ENCODE assay signal across 13 cellular contexts in the genomic region with DNA sequence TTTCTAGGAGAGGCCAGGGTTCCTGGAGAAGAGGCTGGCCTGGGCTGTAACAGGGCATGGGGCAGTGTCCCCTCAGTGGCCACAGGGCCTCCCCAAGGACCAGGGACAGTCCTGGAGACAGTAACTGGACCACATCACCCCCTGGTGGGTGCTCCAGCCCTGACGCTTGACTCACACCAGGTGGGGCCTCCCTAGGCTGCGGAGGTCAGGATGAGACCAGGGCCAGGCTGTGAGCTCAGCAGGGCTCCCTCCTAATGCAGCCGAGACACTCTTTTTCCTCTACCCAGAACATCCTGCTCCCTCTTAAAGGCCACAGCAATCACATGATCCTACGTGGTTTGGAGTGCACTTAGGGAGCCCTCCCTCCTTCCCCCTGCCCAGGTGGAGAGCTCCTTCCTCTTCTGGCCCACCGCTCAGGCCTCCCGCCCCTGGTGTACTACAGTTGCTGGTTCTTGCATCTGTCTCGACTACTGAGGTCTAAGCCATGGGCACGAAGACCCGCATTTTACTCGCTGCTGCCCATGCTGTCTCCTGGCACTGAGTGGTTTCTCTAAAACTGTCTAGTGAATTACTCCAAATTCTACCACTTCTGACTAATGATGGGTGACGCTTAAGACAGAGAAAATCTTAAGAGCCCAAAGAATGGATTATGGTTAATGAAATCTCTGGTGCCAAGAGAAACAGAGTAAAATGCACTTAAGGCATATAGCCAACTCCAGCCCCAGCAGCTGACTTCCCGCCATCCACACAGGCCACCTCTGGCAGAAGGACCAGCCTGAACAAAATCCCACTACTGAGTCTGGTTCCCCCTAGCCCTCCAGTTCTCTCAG.
DNase-seq lines count a peak whose midpoint lies in the region; ATAC-seq and TF ChIP-seq lines count a peak whose summit lies in the region.
"Had no signal": no experiment of that assay in that cellular context is flagged by ENCODE, and none has a peak within 500 bp of the region (broad histone marks: within the 10 kb centered on the region; RNA-seq: fewer than 3 reads in every experiment).

No MANE protein-coding gene starts in this region.

- H3K36me3 ChIP-seq in heart right ventricle (no peaks in the 10 kb centered on the region), MM.1S (replicated peaks; ENCODE audit: insufficient read depth, low read length) (no peaks in the 10 kb centered on the region), upper lobe of right lung (no peaks in the 10 kb centered on the region)

- H3K27ac ChIP-seq in heart right ventricle (no peak overlapping the region), MM.1S (ENCODE audit: low read length) (no peak overlapping the region), upper lobe of right lung (no peak overlapping the region)

- H3K9me3 ChIP-seq in heart right ventricle (no peaks in the 10 kb centered on the region), MM.1S (replicated peaks; ENCODE audit: insufficient read depth, low read length) (no peaks in the 10 kb centered on the region), upper lobe of right lung (no peaks in the 10 kb centered on the region)

- H3K27me3 Mint-ChIP-seq in endothelial cell (ENCODE audit: unreplicated experiment) (peaks cover 2% of the 10 kb centered on the region), mesothelial cell of epicardium (ENCODE audit: low read depth) (peaks cover 9% of the 10 kb centered on the region)

- H3K9ac ChIP-seq in MM.1S (ENCODE audit: low read length): no peak overlapping the region

- H3F3A ChIP-seq in MM.1S (ENCODE audit: insufficient read depth, low read length): peaks cover 10% of the 10 kb centered on the region

- H3K9me2 ChIP-seq in MM.1S (replicated peaks; ENCODE audit: insufficient read depth, low read length): no peaks in the 10 kb centered on the region

- 73 to 77% methylated on average over 12 of the region's 12 CpGs for WGBS in heart right ventricle, 2 donors

- ATAC-seq in left ventricle myocardium superior (no peak), heart right ventricle (no peak), upper lobe of right lung (no peak), GM21717 (IDR thresholded peaks at IDR 0.05; ENCODE audit: unreplicated experiment) (no peak), HG02763 (IDR thresholded peaks at IDR 0.05; ENCODE audit: unreplicated experiment) (no peak)

- H3K36me3 Mint-ChIP-seq in endothelial cell (ENCODE audit: low read depth, unreplicated experiment) (no peaks in the 10 kb centered on the region), mesothelial cell of epicardium (no peaks in the 10 kb centered on the region)
- H3K36me3 Mint-ChIP-seq: CD4-positive, CD25-positive, alpha-beta regulatory T cell had no signal

- DNase-seq in left ventricle myocardium superior (peak; percentile 13), heart right ventricle (no peak), MM.1S (no peak), endothelial cell (ENCODE audit: low spot score) (peak; percentile 49), upper lobe of right lung (peak; percentile 52), mesothelial cell of epicardium (ENCODE audit: low spot score in 2 of 2, unreplicated experiment in 2 of 2) (no peak)
- DNase-seq: activated CD4-positive, alpha-beta memory T cell treated with anti-CD3 and anti-CD28 coated beads, Interleukin-2, amount 10 ng/mL, durations not matched to agents 7 days and 5 days; CD4-positive, CD25-positive, alpha-beta regulatory T cell; MV-4-11; stimulated activated CD4-positive, alpha-beta T cell treated with anti-CD3 and anti-CD28 coated beads, Interleukin-4, amount 100 ng/mL, for 4 hours had no signal

- TF ChIP-seq CTCF in heart right ventricle (IDR thresholded peaks at IDR 0.05) (no peak), MM.1S (IDR thresholded peaks at IDR 0.05; ENCODE audit: low read length) (peak; percentile 16; the same call in 1 of the 2 replicates), endothelial cell (IDR thresholded peaks at IDR 0.05; ENCODE audit: unreplicated experiment) (no peak), upper lobe of right lung (IDR thresholded peaks at IDR 0.05) (no peak), mesothelial cell of epicardium (IDR thresholded peaks at IDR 0.05; ENCODE audit: unreplicated experiment) (no peak)

- H2AFZ ChIP-seq in MM.1S (ENCODE audit: low read length): no peak overlapping the region

- no peaks in the 10 kb centered on the region for H3K9me3 Mint-ChIP-seq in endothelial cell (ENCODE audit: unreplicated experiment)
- no peaks in the 10 kb centered on the region for H3K9me3 Mint-ChIP-seq in mesothelial cell of epicardium
- H3K9me3 Mint-ChIP-seq: activated CD4-positive, alpha-beta memory T cell treated with anti-CD3 and anti-CD28 coated beads, Interleukin-2, amount 10 ng/mL, durations not matched to agents 7 days and 5 days; stimulated activated naive CD8-positive, alpha-beta T cell treated with anti-CD3 and anti-CD28 coated beads, Interleukin-15, Interleukin-2, amounts not matched to agents 100 ng/mL and 50 ng/mL, for 24 hours had no signal

- H3K4me1 ChIP-seq in heart right ventricle: no peaks in the 10 kb centered on the region
- peaks cover 45% of the 10 kb centered on the region for H3K4me1 ChIP-seq in MM.1S (ENCODE audit: low read length)
- peaks cover 17% of the 10 kb centered on the region for H3K4me1 ChIP-seq in upper lobe of right lung

- no peaks in the 10 kb centered on the region for H4K20me1 ChIP-seq in MM.1S (ENCODE audit: insufficient read depth, low read length)

- intact Hi-C loops in left ventricle myocardium superior (cut with micrococcal nuclease) (no loop called here), heart right ventricle (cut with DNase I) (loop anchor here in 5 of 10 donors (5.0 to 10.0 kb wide), 7 partner anchors 308 to 621 kb away; no protein-coding TSS in a partner anchor), upper lobe of right lung (cut with DNase I) (no loop called here)

- no peak overlapping the region for H3K4me3 Mint-ChIP-seq in endothelial cell (ENCODE audit: unreplicated experiment)
- no peak overlapping the region for H3K4me3 Mint-ChIP-seq in mesothelial cell of epicardium
- H3K4me3 Mint-ChIP-seq: activated CD4-positive, alpha-beta memory T cell treated with anti-CD3 and anti-CD28 coated beads, Interleukin-2, amount 10 ng/mL, durations not matched to agents 7 days and 5 days; CD4-positive, CD25-positive, alpha-beta regulatory T cell; stimulated activated naive CD8-positive, alpha-beta T cell treated with anti-CD3 and anti-CD28 coated beads, Interleukin-15, Interleukin-2, amounts not matched to agents 100 ng/mL and 50 ng/mL, for 24 hours had no signal

- H3K27me3 ChIP-seq in heart right ventricle (peaks cover 0 to 16% (median 5%) of the 10 kb centered on the region in 7 donors), MM.1S (replicated peaks; ENCODE audit: insufficient read depth, low read length) (no peaks in the 10 kb centered on the region), upper lobe of right lung (peaks cover 8% of the 10 kb centered on the region)

- H3K4me2 ChIP-seq in MM.1S (ENCODE audit: low read depth, low read length): no peak overlapping the region

- H3K4me3 ChIP-seq in heart right ventricle (no peak overlapping the region), MM.1S (ENCODE audit: low read length) (no peak overlapping the region), upper lobe of right lung (no peak overlapping the region)

- H3K27ac Mint-ChIP-seq in endothelial cell (ENCODE audit: unreplicated experiment): peak overlapping the region; percentile 30
- no peak overlapping the region for H3K27ac Mint-ChIP-seq in mesothelial cell of epicardium
- H3K27ac Mint-ChIP-seq: activated CD4-positive, alpha-beta memory T cell treated with anti-CD3 and anti-CD28 coated beads, Interleukin-2, amount 10 ng/mL, durations not matched to agents 7 days and 5 days; stimulated activated naive CD8-positive, alpha-beta T cell treated with anti-CD3 and anti-CD28 coated beads, Interleukin-15, Interleukin-2, amounts not matched to agents 100 ng/mL and 50 ng/mL, for 24 hours had no signal

- no peaks in the 10 kb centered on the region for H3K79me2 ChIP-seq in MM.1S (ENCODE audit: low read length)

- H3K4me1 Mint-ChIP-seq in endothelial cell (ENCODE audit: unreplicated experiment) (no peaks in the 10 kb centered on the region), mesothelial cell of epicardium (peaks cover 7% of the 10 kb centered on the region)
- H3K4me1 Mint-ChIP-seq: CD4-positive, CD25-positive, alpha-beta regulatory T cell had no signal

Comparison
In these comparisons a context has a peak if more than half of its experiments do, and no peak if none do; other contexts are left out.
1. DNase-seq: peak in left ventricle myocardium superior (single experiment), endothelial cell (single experiment) and upper lobe of right lung (single experiment); none in heart right ventricle (0 of 2), MM.1S (single experiment) and mesothelial cell of epicardium (0 of 2).